ENCODE assay signal across 1 cellular context in genomic region chr10:102801978-102802377, GRCh38.
TF ChIP-seq lines count a peak whose summit lies in the region.

No MANE protein-coding gene starts in this region.

TF ChIP-seq in GM23338, 12 proteins besides CTCF, POLR2A, EP300 and RAD21 (continued from another document):
- TF ChIP-seq REST (IDR thresholded peaks at IDR 0.05; ENCODE audit: unreplicated experiment) (no peak), NANOG (IDR thresholded peaks at IDR 0.05; ENCODE audit: borderline replicate concordance) (no peak), ZNF114 (CRISPR knock-in tag; IDR thresholded peaks at IDR 0.05) (no peak), CREB1 (CRISPR knock-in tag; IDR thresholded peaks at IDR 0.05; ENCODE audit: low read depth) (no peak), STAT1 (IDR thresholded peaks at IDR 0.05; ENCODE audit: unreplicated experiment) (no peak), ZNF331 (CRISPR knock-in tag; IDR thresholded peaks at IDR 0.05; ENCODE audit: low read depth) (no peak), POLR2AphosphoS5 (IDR thresholded peaks at IDR 0.05; ENCODE audit: low read depth) (no peak), EZH2 (IDR thresholded peaks at IDR 0.05; ENCODE audit: low read depth, unreplicated experiment) (no peak), JUNB (IDR thresholded peaks at IDR 0.05; ENCODE audit: unreplicated experiment) (no peak)
- TF ChIP-seq, protein P1, sequence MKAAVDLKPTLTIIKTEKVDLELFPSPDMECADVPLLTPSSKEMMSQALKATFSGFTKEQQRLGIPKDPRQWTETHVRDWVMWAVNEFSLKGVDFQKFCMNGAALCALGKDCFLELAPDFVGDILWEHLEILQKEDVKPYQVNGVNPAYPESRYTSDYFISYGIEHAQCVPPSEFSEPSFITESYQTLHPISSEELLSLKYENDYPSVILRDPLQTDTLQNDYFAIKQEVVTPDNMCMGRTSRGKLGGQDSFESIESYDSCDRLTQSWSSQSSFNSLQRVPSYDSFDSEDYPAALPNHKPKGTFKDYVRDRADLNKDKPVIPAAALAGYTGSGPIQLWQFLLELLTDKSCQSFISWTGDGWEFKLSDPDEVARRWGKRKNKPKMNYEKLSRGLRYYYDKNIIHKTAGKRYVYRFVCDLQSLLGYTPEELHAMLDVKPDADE (IDR thresholded peaks at IDR 0.05), result no peak
TF ChIP-seq in GM23338: peak in this region for 0.
